12 cellular contexts compared by ENCODE assay signal in genomic region chr6:17928514-17929430, GRCh38. TPM values are rescaled to one million over a fixed set of nuclear protein-coding genes. Genes with fewer than 3 reads are reported as not detected.
DNase-seq lines count a peak whose midpoint lies in the region; ATAC-seq and TF ChIP-seq lines count a peak whose summit lies in the region.
"Had no signal": no experiment of that assay in that cellular context is flagged by ENCODE, and none has a peak within 500 bp of the region (broad histone marks: within the 10 kb centered on the region; RNA-seq: fewer than 3 reads in every experiment).

No MANE protein-coding gene starts in this region.

- no peaks in the 10 kb centered on the region for H3K9me3 ChIP-seq in WERI-Rb-1 (ENCODE audit: severe bottlenecking)
- H3K9me3 ChIP-seq: spleen had no signal

- no peak for TF ChIP-seq CTCF in fibroblast of villous mesenchyme (IDR thresholded peaks at IDR 0.05; ENCODE audit: insufficient read depth, low read depth, low read length)
- no peak for TF ChIP-seq CTCF in WERI-Rb-1 (IDR thresholded peaks at IDR 0.05; ENCODE audit: low read depth, low read length)

- H3K36me3 ChIP-seq in rectal smooth muscle tissue (ENCODE audit: control insufficient read depth, insufficient read depth, low read length) = no peaks in the 10 kb centered on the region
- H3K36me3 ChIP-seq in WERI-Rb-1 = no peaks in the 10 kb centered on the region
- H3K36me3 ChIP-seq: spleen had no signal

- no peak overlapping the region for H3K9ac ChIP-seq in rectal smooth muscle tissue (ENCODE audit: low read length)

- no peaks in the 10 kb centered on the region for H3K27me3 ChIP-seq in rectal smooth muscle tissue (ENCODE audit: control insufficient read depth, insufficient read depth, low read length)
- H3K27me3 ChIP-seq in WERI-Rb-1 (ENCODE audit: insufficient read depth, low read depth, severe bottlenecking) = no peaks in the 10 kb centered on the region
- H3K27me3 ChIP-seq: spleen had no signal

- peaks cover 29% of the 10 kb centered on the region for H3K4me1 ChIP-seq in rectal smooth muscle tissue (ENCODE audit: control insufficient read depth, insufficient read depth, low read length)

- peak overlapping the region; percentile 2 for H3K27ac ChIP-seq in angular gyrus (ENCODE audit: low read depth, low read length)
- H3K27ac ChIP-seq in rectal smooth muscle tissue (ENCODE audit: low read depth, low read length) = peak overlapping the region; percentile 65
- H3K27ac ChIP-seq in WERI-Rb-1 = no peak overlapping the region

- H3K4me3 ChIP-seq in fibroblast of villous mesenchyme (ENCODE audit: low read depth, low read length) (no peak overlapping the region), rectal smooth muscle tissue (ENCODE audit: low read length) (no peak overlapping the region), WERI-Rb-1 (ENCODE audit: low read depth, low read length) (no peak overlapping the region)
- H3K4me3 ChIP-seq: spleen had no signal

- DNase-seq in EL (peak; percentile 64), fibroblast of villous mesenchyme (ENCODE audit: low read depth) (peak; percentile 71), WERI-Rb-1 (no peak), CD1c-positive myeloid dendritic cell (ENCODE audit: extremely low spot score) (no peak), NCI-H446 (lab: John Stamatoyannopoulos, UW) (no peak)
- DNase-seq: activated T-cell treated with anti-CD3 and anti-CD28 coated beads, Interleukin-2, amount 50 U/mL, for 72 hours; NCI-H2107; RPMI8226; spleen had no signal

- ATAC-seq in HG02610 (IDR thresholded peaks at IDR 0.05; ENCODE audit: unreplicated experiment) = no peak
- ATAC-seq: activated T-cell treated with anti-CD3 and anti-CD28 coated beads, Interleukin-2, amount 50 U/mL, for 72 hours had no signal

RNA-seq across cellular contexts. Expression of gene KIF13A, which starts 58.7 kb away (rescaled TPM):
- 49.2 and 53.8 TPM in 2 replicates for total RNA-seq in fibroblast of villous mesenchyme

Comparison
In these comparisons a context has a peak if more than half of its experiments do, and no peak if none do; other contexts are left out.
1. DNase-seq: peak in EL (single experiment) and fibroblast of villous mesenchyme (single experiment); none in WERI-Rb-1 (single experiment), CD1c-positive myeloid dendritic cell (single experiment) and NCI-H446 (0 of 2).